8 cellular contexts compared by ENCODE assay signal in genomic region chr2:44937688-44938240, GRCh38. TPM values are rescaled to one million over a fixed set of nuclear protein-coding genes. Genes with fewer than 3 reads are reported as not detected.
DNase-seq lines count a peak whose midpoint lies in the region; ATAC-seq, FAIRE-seq and TF ChIP-seq lines count a peak whose summit lies in the region.
"Had no signal": no experiment of that assay in that cellular context is flagged by ENCODE, and none has a peak within 500 bp of the region (broad histone marks: within the 10 kb centered on the region; RNA-seq: fewer than 3 reads in every experiment).

No MANE protein-coding gene starts in this region.

- FAIRE-seq in pancreas (lab: Jason Lieb, UNC): no peak

- 5 to 13% methylated on average over 28 to 35 of the region's 35 CpGs for WGBS in pancreas, 2 donors

- H3K36me3 ChIP-seq in HUES48 (ENCODE audit: control insufficient read depth, insufficient read depth, low read length): no peaks in the 10 kb centered on the region
- H3K36me3 ChIP-seq in pancreas: no peaks in the 10 kb centered on the region

- peak in 3 of 4 donors; percentile 22 to 35 (median 34) for ATAC-seq in pancreas

- TF ChIP-seq CTCF in GM12874 (IDR thresholded peaks at IDR 0.05; ENCODE audit: insufficient read depth, low read depth, low read length) (peak; percentile 16; the same call in 1 of the 2 replicates), pancreas (IDR thresholded peaks at IDR 0.05) (no peak)

- H3K9ac ChIP-seq in HUES48 (ENCODE audit: low read depth, low read length): no peak overlapping the region

- intact Hi-C loops in pancreas (cut with DNase I): no loop called here

- H3K9me3 ChIP-seq in HUES48 (ENCODE audit: control insufficient read depth, insufficient read depth, low read length) (no peaks in the 10 kb centered on the region), pancreas (no peaks in the 10 kb centered on the region)

- H3K4me1 ChIP-seq in HUES48 (ENCODE audit: control insufficient read depth, insufficient read depth, low read length) (peaks cover 39% of the 10 kb centered on the region), pancreas (peaks cover 0 to 5% (median 4%) of the 10 kb centered on the region in 3 donors)

- no peak overlapping the region for H3K27ac ChIP-seq in HUES48 (ENCODE audit: low read depth, low read length)
- no peak overlapping the region for H3K27ac ChIP-seq in pancreas

- peaks cover 98% of the 10 kb centered on the region for H3K27me3 ChIP-seq in HUES48 (ENCODE audit: control insufficient read depth, insufficient read depth, low read length)
- peaks cover 3 to 42% (median 13%) of the 10 kb centered on the region in 4 donors for H3K27me3 ChIP-seq in pancreas

- peak overlapping the region; percentile 56; the same call in 1 of the 2 replicates for H3K4me3 ChIP-seq in HUES48 (ENCODE audit: low read depth, low read length)
- H3K4me3 ChIP-seq in pancreas: peak overlapping the region in 2 of 4 donors; percentile 37 to 56

- DNase-seq in astrocyte of the hippocampus (ENCODE audit: low read depth, low spot score) (peak; percentile 56), pancreas (no peak), COLO829 (ENCODE audit: low spot score) (no peak), DMS114 treated with DMSO at 0.1 percent for 48 hours (lab: John Stamatoyannopoulos, UW; ENCODE audit: unreplicated experiment) (no peak), NCI-H1436 (lab: John Stamatoyannopoulos, UW) (no peak)
- DNase-seq: NCI-H187 had no signal

RNA-seq across cellular contexts. Expression of gene SIX3, which starts 3.7 kb away (rescaled TPM):
- under 1 TPM; 0.19 to 0.72 (median 0.25) TPM for total RNA-seq in pancreas
- polyA plus RNA-seq in pancreas: 1 to 10 TPM; 1.4 to 1.7 TPM
